In the genomic region with DNA sequence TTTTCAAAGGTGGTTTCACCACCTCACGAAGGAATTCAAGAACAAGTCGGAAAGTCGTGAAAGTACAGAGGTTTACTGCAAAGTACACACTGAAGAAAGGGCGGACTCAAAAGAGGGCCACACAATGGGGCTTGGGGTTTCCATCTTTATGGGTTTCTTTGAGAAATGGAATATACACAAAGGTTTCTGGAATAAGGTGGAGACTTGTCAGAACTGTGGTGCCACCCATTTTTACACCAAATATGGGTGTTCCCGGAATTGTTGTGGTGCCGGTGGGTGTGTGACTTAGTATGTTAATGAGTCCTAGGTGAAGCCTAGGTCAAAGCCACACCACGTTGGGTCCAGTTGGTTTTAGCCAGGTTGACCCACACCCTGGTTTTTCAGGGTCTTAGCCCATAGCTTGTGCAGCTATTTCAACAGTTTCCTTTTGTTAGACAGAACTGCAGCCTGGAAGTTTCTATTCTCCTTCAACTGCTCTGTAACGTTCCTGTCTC, we compare ENCODE assay signal across 7 cellular contexts. TPM values are rescaled to one million over a fixed set of nuclear protein-coding genes. Genes with fewer than 3 reads are reported as not detected.
A peak's percentile ranks its signal among the peaks of the same experiment; 100 is the strongest.
DNase-seq lines count a peak whose midpoint lies in the region; ATAC-seq and TF ChIP-seq lines count a peak whose summit lies in the region.

No MANE protein-coding gene starts in this region.

- no CpG with 5 or more reads among the region's 8 CpGs for whole genome bisulfite sequencing in H9 (ENCODE audit: extremely low coverage, insufficient read length, low lambda C conversion rate)

- H3K4me3 Mint-ChIP-seq in H9: peak overlapping the region; percentile 57 to 75; a peak in 4 of 5 replicates

- peaks cover 4 to 14% of the 10 kb centered on the region in 2 experiments for H3K4me1 Mint-ChIP-seq in H9

- no peak overlapping the region for H2BK120ac ChIP-seq in H9 (ENCODE audit: low read depth, low read length, poor library complexity, severe bottlenecking)

- no peak overlapping the region for H2AK5ac ChIP-seq in H9 (ENCODE audit: insufficient read length, low read length)

- H3K4me3 ChIP-seq in fibroblast of mammary gland (ENCODE audit: control insufficient read depth, low read depth, low read length) (peak overlapping the region; percentile 26), skeletal muscle satellite cell (ENCODE audit: low read length) (peak overlapping the region; percentile 60)

- H3K23me2 ChIP-seq in H9 (ENCODE audit: insufficient read length, low read depth, low read length, poor library complexity, severe bottlenecking): no peaks in the 10 kb centered on the region

- H2BK5ac ChIP-seq in H9 (ENCODE audit: insufficient read length, low read length): no peak overlapping the region

- H3K9ac ChIP-seq in H9 (ENCODE audit: extremely low read depth, insufficient read length, low read length): no peak overlapping the region
- no peak overlapping the region for H3K9ac ChIP-seq in skeletal muscle satellite cell (ENCODE audit: low read depth, low read length)

- H4K20me1 ChIP-seq in H9 (ENCODE audit: control insufficient read depth, insufficient read depth, insufficient read length): no peaks in the 10 kb centered on the region

- peak overlapping the region; percentile 43 for H3K4me2 ChIP-seq in H9 (ENCODE audit: insufficient read depth, insufficient read length, low read length)
- H3K4me2 ChIP-seq in skeletal muscle satellite cell (ENCODE audit: low read length): peak overlapping the region; percentile 96

- peaks cover 5% of the 10 kb centered on the region; the same call in 1 of the 2 replicates for H3K79me2 ChIP-seq in H9 (ENCODE audit: insufficient read depth, low read length)

- H4K8ac ChIP-seq in H9 (replicated peaks; ENCODE audit: insufficient read length, low read depth, low read length): no peak overlapping the region

- ATAC-seq in HG03175 (IDR thresholded peaks at IDR 0.05; ENCODE audit: unreplicated experiment): no peak

- H3K27me3 ChIP-seq in H9 (ENCODE audit: insufficient read depth, low read length) (no peaks in the 10 kb centered on the region), skeletal muscle satellite cell (ENCODE audit: control insufficient read depth, insufficient read depth, low read length) (no peaks in the 10 kb centered on the region)

- no peak overlapping the region for H3K27ac ChIP-seq in H9 (ENCODE audit: insufficient read length, low read depth, low read length)

- H4K91ac ChIP-seq in H9 (ENCODE audit: insufficient read length, low read depth, low read length): no peak overlapping the region

- H4K5ac ChIP-seq in H9 (ENCODE audit: insufficient read length, low read depth, low read length): no peak overlapping the region

- H2BK20ac ChIP-seq in H9 (ENCODE audit: low read depth, low read length, poor library complexity, severe bottlenecking): no peak overlapping the region

- H3K27ac Mint-ChIP-seq in H9: no peak overlapping the region; a peak in 1 of 7 replicates

- TF ChIP-seq CTCF in H9 (conservative IDR thresholded peaks at IDR 0.05) (no peak), fibroblast of mammary gland (conservative IDR thresholded peaks at IDR 0.05; ENCODE audit: control insufficient read depth, insufficient read depth, low read depth, low read length) (no peak)

- no peaks in the 10 kb centered on the region for H3K36me3 ChIP-seq in skeletal muscle satellite cell (ENCODE audit: insufficient read depth, low read length)

- H3T11ph ChIP-seq in H9 (ENCODE audit: low read length): no peak overlapping the region

- H3K79me1 ChIP-seq in H9 (ENCODE audit: insufficient read depth, low read depth, low read length, poor library complexity, severe bottlenecking): no peaks in the 10 kb centered on the region

- no peak overlapping the region for H3K23ac ChIP-seq in H9 (ENCODE audit: insufficient read length, low read depth, low read length)

- no peak overlapping the region for H2BK12ac ChIP-seq in H9 (ENCODE audit: insufficient read length, low read depth, low read length)

- H3K36me3 Mint-ChIP-seq in H9 (ENCODE audit: insufficient read depth in 1 of 3, low read depth in 3 of 3): peaks cover 2 to 16% (median 7%) of the 10 kb centered on the region in 3 experiments; a peak in 6 of 7 replicates

- H3K56ac ChIP-seq in H9 (ENCODE audit: insufficient read length, low read depth, low read length): no peak overlapping the region

- H3K4ac ChIP-seq in H9 (ENCODE audit: low read depth, low read length): no peak overlapping the region

- peak overlapping the region; percentile 88 for H2AFZ ChIP-seq in H9 (ENCODE audit: low read length)

- no peak overlapping the region for H3K18ac ChIP-seq in H9 (ENCODE audit: insufficient read length, low read depth, low read length)

- H3K27me3 Mint-ChIP-seq in H9 (ENCODE audit: low read depth): no peaks in the 10 kb centered on the region; the same call in 1 of the 2 replicates

- H3K14ac ChIP-seq in H9 (ENCODE audit: insufficient read depth, low read length): no peak overlapping the region

- H3K9me3 Mint-ChIP-seq in H9: no peaks in the 10 kb centered on the region

- H2BK15ac ChIP-seq in H9 (ENCODE audit: low read depth, low read length): no peak overlapping the region

- DNase-seq in H9 (no peak), SW480 (ENCODE audit: low spot score) (peak; percentile 43), fibroblast of mammary gland (ENCODE audit: low read depth) (no peak), retina (no peak), UCSD-AML1 (lab: John Stamatoyannopoulos, UW; ENCODE audit: unreplicated experiment) (no peak)

- H3K9me3 ChIP-seq in H9 (ENCODE audit: control insufficient read depth, low read depth, low read length) (no peaks in the 10 kb centered on the region), skeletal muscle satellite cell (replicated peaks; ENCODE audit: low read length) (no peaks in the 10 kb centered on the region)

- H3K4me1 ChIP-seq in H9 (ENCODE audit: insufficient read depth, low read length) (no peaks in the 10 kb centered on the region), skeletal muscle satellite cell (ENCODE audit: control insufficient read depth, insufficient read depth, low read length) (peaks cover 5% of the 10 kb centered on the region)

RNA-seq across cellular contexts. Expression of a gene that starts 0.6 kb away (rescaled TPM):
- 85.9 and 87.4 TPM in 2 replicates for total RNA-seq in H9 (2021)
- total RNA-seq in skeletal muscle satellite cell (2012; rRNA removed): 31.2 and 36.7 TPM in 2 replicates

RNA-seq across cellular contexts. Expression of a gene that starts 19.7 kb away (rescaled TPM):
- total RNA-seq in H9 (2021): 0.86 and 2.0 TPM in 2 replicates
- total RNA-seq in skeletal muscle satellite cell (2012; rRNA removed): 0.76 TPM in 1 of 2 replicates, not detected in the other
